ENCODE assay signal across 8 cellular contexts in genomic region chr4:138235419-138235952, GRCh38. TPM values are rescaled to one million over a fixed set of nuclear protein-coding genes. Genes with fewer than 3 reads are reported as not detected.
DNase-seq lines count a peak whose midpoint lies in the region; ATAC-seq and TF ChIP-seq lines count a peak whose summit lies in the region.

No MANE protein-coding gene starts in this region.

- CTCF ChIA-PET in PC-3 (lab: Charles Lee): no interaction called here

- H3K9me3 ChIP-seq in PC-3 (ENCODE audit: low read length) (no peaks in the 10 kb centered on the region), right atrium auricular region (no peaks in the 10 kb centered on the region)

- H2AFZ ChIP-seq in PC-3 (ENCODE audit: low read length): no peak overlapping the region

- peaks cover 5% of the 10 kb centered on the region for H3K36me3 Mint-ChIP-seq in nephron progenitor cell (ENCODE audit: low read depth)

- H3K4me1 ChIP-seq in PC-3 (ENCODE audit: insufficient read depth, low read length): peaks cover 42% of the 10 kb centered on the region
- no peaks in the 10 kb centered on the region for H3K4me1 ChIP-seq in right atrium auricular region

- H3K27me3 ChIP-seq in PC-3 (ENCODE audit: low read length): no peaks in the 10 kb centered on the region
- H3K27me3 ChIP-seq in right atrium auricular region: no peaks in the 10 kb centered on the region

- H3K79me2 ChIP-seq in PC-3 (ENCODE audit: low read length): peaks cover 60% of the 10 kb centered on the region

- in situ Hi-C loops in ACHN (cut with HindIII; ENCODE audit: low pct_ligation_motif_present, low pct_unique_long_range_greater_than_20kb, low sequenced_read_pairs): no loop called here

- H3K27ac ChIP-seq in PC-3 (ENCODE audit: low read length) (peak overlapping the region; percentile 94), right atrium auricular region (no peak overlapping the region)

- H3K9ac ChIP-seq in PC-3 (ENCODE audit: low read length): peak overlapping the region; percentile 59

- H3K4me2 ChIP-seq in PC-3 (ENCODE audit: low read length): peak overlapping the region; percentile 63

- peaks cover 4% of the 10 kb centered on the region for H3K9me3 Mint-ChIP-seq in nephron progenitor cell

- H4K20me1 ChIP-seq in PC-3 (ENCODE audit: low read length): no peaks in the 10 kb centered on the region

- no peak overlapping the region for H3K4me3 Mint-ChIP-seq in nephron progenitor cell

- H3K4me3 ChIP-seq in PC-3 (ENCODE audit: low read length) (0 out of 2 replicates have a peak overlapping the region, but pooled peaks have one; percentile 22), right atrium auricular region (no peak overlapping the region)

- intact Hi-C loops in PC-3 (cut with micrococcal nuclease): loop anchor here (5.0 to 10.0 kb wide), 2 partner anchors 33 to 679 kb away; no protein-coding TSS in a partner anchor

- H3K4me1 Mint-ChIP-seq in nephron progenitor cell: peaks cover 5% of the 10 kb centered on the region

- H3K9me2 ChIP-seq in PC-3 (replicated peaks; ENCODE audit: low read length): no peaks in the 10 kb centered on the region

- no peak overlapping the region for H3K27ac Mint-ChIP-seq in nephron progenitor cell

- TF ChIP-seq CTCF in PC-3 (conservative IDR thresholded peaks at IDR 0.05; ENCODE audit: low read depth, low read length): no peak
- no peak for TF ChIP-seq CTCF in right atrium auricular region (IDR thresholded peaks at IDR 0.05)
- TF ChIP-seq CTCF in nephron progenitor cell (IDR thresholded peaks at IDR 0.05): no peak

- no TSS peak for BruUV-seq in PC-3 (replicated peaks; lab: Mats Ljungman, UMichigan)

- DNase-seq in ACHN (peak; percentile 32), PC-3 (peak; percentile 86), fibroblast of peridontal ligament (ENCODE audit: extremely low read depth) (peak; percentile 99), right atrium auricular region (ENCODE audit: low spot score) (no peak), nephron progenitor cell (no peak), NCI-H2029 (lab: John Stamatoyannopoulos, UW) (no peak)
- no peak for DNase-seq in activated naive CD4-positive, alpha-beta T cell (lab: John Stamatoyannopoulos, UW)

- no peaks in the 10 kb centered on the region for H3K27me3 Mint-ChIP-seq in nephron progenitor cell (ENCODE audit: low read depth, poor library complexity)

- no peaks in the 10 kb centered on the region for H3F3A ChIP-seq in PC-3 (ENCODE audit: low read length, unreplicated experiment)

- POLR2A ChIA-PET in PC-3 (lab: Charles Lee; ENCODE audit: unreplicated experiment): no interaction called here

- peak; percentile 60 for ATAC-seq in GM19463 (IDR thresholded peaks at IDR 0.05; ENCODE audit: unreplicated experiment)
- peak; percentile 87 for ATAC-seq in PC-3

- peaks cover 7% of the 10 kb centered on the region for H3K36me3 ChIP-seq in PC-3 (ENCODE audit: low read depth, low read length)
- H3K36me3 ChIP-seq in right atrium auricular region: no peaks in the 10 kb centered on the region

RNA-seq across cellular contexts. Expression of gene SLC7A11, which starts 6.7 kb away (rescaled TPM):
- total RNA-seq in PC-3 (2014; rRNA removed) (13.3 and 14.0 TPM in 2 replicates), right atrium auricular region (1 to 10 TPM; 1.5 to 5.0 TPM)

Comparison
In these comparisons a context has a peak if more than half of its experiments do, and no peak if none do; other contexts are left out.
1. DNase-seq: peak in ACHN (single experiment), PC-3 (single experiment) and fibroblast of peridontal ligament (single experiment); none in right atrium auricular region (single experiment), nephron progenitor cell (single experiment), activated naive CD4-positive, alpha-beta T cell (0 of 4) and NCI-H2029 (single experiment).